Comparison of ENCODE assay signal across 25 cellular contexts in the genomic region with DNA sequence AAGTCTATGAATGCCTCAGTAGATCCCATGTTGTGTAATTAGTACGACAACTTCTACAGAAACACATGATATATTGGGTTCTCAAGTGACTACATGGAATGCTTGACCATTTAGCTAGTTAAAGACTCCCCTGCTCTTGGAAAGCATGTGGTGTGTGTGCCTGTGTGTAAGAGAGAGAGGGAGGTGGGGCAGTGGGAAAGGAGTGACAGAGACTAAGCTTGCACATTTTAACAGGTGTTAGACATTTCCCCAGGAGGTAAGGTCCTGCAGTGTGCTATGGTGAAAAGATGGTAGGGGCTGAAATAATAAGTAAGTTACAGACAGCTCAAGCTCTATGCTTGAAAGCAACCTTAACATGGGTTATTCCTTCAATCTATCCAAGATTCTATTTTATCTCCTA.
DNase-seq lines count a peak whose midpoint lies in the region; ATAC-seq, FAIRE-seq and TF ChIP-seq lines count a peak whose summit lies in the region.
"Had no signal": no experiment of that assay in that cellular context is flagged by ENCODE, and none has a peak within 500 bp of the region (broad histone marks: within the 10 kb centered on the region; RNA-seq: fewer than 3 reads in every experiment).

No MANE protein-coding gene starts in this region.

- no peak overlapping the region for H3K27ac Mint-ChIP-seq in activated CD4-positive, alpha-beta T cell treated with anti-CD3 and anti-CD28 coated beads, Interleukin-2, amount 10 ng/mL, durations not matched to agents 24 days and 14 days
- no peak overlapping the region for H3K27ac Mint-ChIP-seq in activated naive CD4-positive, alpha-beta T cell treated with anti-CD3 and anti-CD28 coated beads for 36 hours
- H3K27ac Mint-ChIP-seq: B cell; CD4-positive, alpha-beta T cell; CD8-positive, alpha-beta T cell had no signal

- no peak overlapping the region for H3K18ac ChIP-seq in mesendoderm (ENCODE audit: low read length)

- no peaks in the 10 kb centered on the region for H3K36me3 Mint-ChIP-seq in activated CD4-positive, alpha-beta T cell treated with anti-CD3 and anti-CD28 coated beads, Interleukin-2, amount 10 ng/mL, durations not matched to agents 24 days and 14 days (ENCODE audit: low read depth)
- no peaks in the 10 kb centered on the region for H3K36me3 Mint-ChIP-seq in activated T-cell treated with anti-CD3 and anti-CD28 coated beads, Interleukin-2, amount 50 U/mL, for 4 hours (ENCODE audit: insufficient read depth)
- no peaks in the 10 kb centered on the region for H3K36me3 Mint-ChIP-seq in activated naive CD4-positive, alpha-beta T cell treated with anti-CD3 and anti-CD28 coated beads for 36 hours (ENCODE audit: low read depth)
- H3K36me3 Mint-ChIP-seq: CD8-positive, alpha-beta T cell had no signal

- no peaks in the 10 kb centered on the region for H3K4me1 ChIP-seq in esophagus muscularis mucosa
- peaks cover 2% of the 10 kb centered on the region for H3K4me1 ChIP-seq in mesendoderm (ENCODE audit: control insufficient read depth, low read depth, low read length)
- H3K4me1 ChIP-seq: A549; BLaER1 treated with 17β-estradiol and CSF1 and Interleukin-3, amounts not matched to agents 10 nM and 100 nM; Caco-2 had no signal

- no peak overlapping the region for H3K23ac ChIP-seq in mesendoderm (ENCODE audit: low read length)

- ATAC-seq in activated T-cell treated with anti-CD3 and anti-CD28 coated beads, Interleukin-2, amount 50 U/mL, for 4 hours = no peak
- ATAC-seq: A549; CD8-positive, alpha-beta T cell; GM12878 had no signal

- H3K56ac ChIP-seq in mesendoderm (ENCODE audit: low read length) = no peak overlapping the region

- H3K9me3 Mint-ChIP-seq in activated CD4-positive, alpha-beta T cell treated with anti-CD3 and anti-CD28 coated beads, Interleukin-2, amount 10 ng/mL, durations not matched to agents 24 days and 14 days = peaks cover 5% of the 10 kb centered on the region
- no peaks in the 10 kb centered on the region for H3K9me3 Mint-ChIP-seq in activated T-cell treated with anti-CD3 and anti-CD28 coated beads, Interleukin-2, amount 50 U/mL, for 4 hours
- H3K9me3 Mint-ChIP-seq in activated naive CD4-positive, alpha-beta T cell treated with anti-CD3 and anti-CD28 coated beads for 36 hours = peaks cover 2% of the 10 kb centered on the region
- H3K9me3 Mint-ChIP-seq: CD4-positive, alpha-beta T cell; CD8-positive, alpha-beta T cell had no signal

- H3K36me3 ChIP-seq in esophagus muscularis mucosa (no peaks in the 10 kb centered on the region), mesendoderm (ENCODE audit: control insufficient read depth, insufficient read depth, low read length) (no peaks in the 10 kb centered on the region)
- H3K36me3 ChIP-seq: BLaER1 treated with 17β-estradiol and CSF1 and Interleukin-3, amounts not matched to agents 10 nM and 100 nM had no signal

- H3K4me3 Mint-ChIP-seq in activated CD4-positive, alpha-beta T cell treated with anti-CD3 and anti-CD28 coated beads, Interleukin-2, amount 10 ng/mL, durations not matched to agents 24 days and 14 days = no peak overlapping the region
- H3K4me3 Mint-ChIP-seq in activated T-cell treated with anti-CD3 and anti-CD28 coated beads, Interleukin-2, amount 50 U/mL, for 4 hours = no peak overlapping the region
- no peak overlapping the region for H3K4me3 Mint-ChIP-seq in activated naive CD4-positive, alpha-beta T cell treated with anti-CD3 and anti-CD28 coated beads for 36 hours
- H3K4me3 Mint-ChIP-seq: B cell; CD4-positive, alpha-beta T cell; CD8-positive, alpha-beta T cell had no signal

- H3K4me1 Mint-ChIP-seq in activated CD4-positive, alpha-beta T cell treated with anti-CD3 and anti-CD28 coated beads, Interleukin-2, amount 10 ng/mL, durations not matched to agents 24 days and 14 days = no peaks in the 10 kb centered on the region
- H3K4me1 Mint-ChIP-seq in activated T-cell treated with anti-CD3 and anti-CD28 coated beads, Interleukin-2, amount 50 U/mL, for 4 hours (ENCODE audit: low read depth) = no peaks in the 10 kb centered on the region
- no peaks in the 10 kb centered on the region for H3K4me1 Mint-ChIP-seq in activated naive CD4-positive, alpha-beta T cell treated with anti-CD3 and anti-CD28 coated beads for 36 hours (ENCODE audit: low read depth)
- H3K4me1 Mint-ChIP-seq: B cell had no signal

- no peak overlapping the region for H2BK5ac ChIP-seq in mesendoderm (ENCODE audit: low read length)

- no peak for TF ChIP-seq POLR2A in esophagus muscularis mucosa (IDR thresholded peaks at IDR 0.05; ENCODE audit: low read depth)

- no peak overlapping the region for H3K4me2 ChIP-seq in mesendoderm (ENCODE audit: low read length)
- H3K4me2 ChIP-seq: A549; BLaER1 treated with 17β-estradiol and CSF1 and Interleukin-3, amounts not matched to agents 10 nM and 100 nM had no signal

- CTCF ChIA-PET in activated naive CD4-positive, alpha-beta T cell treated with anti-CD3 and anti-CD28 coated beads for 36 hours (lab: Charles Lee) = no interaction called here

- H3K9ac ChIP-seq in mesendoderm (ENCODE audit: low read length) = no peak overlapping the region
- H3K9ac ChIP-seq: BLaER1 treated with 17β-estradiol and CSF1 and Interleukin-3, amounts not matched to agents 10 nM and 100 nM had no signal

- no peaks in the 10 kb centered on the region for H3K79me1 ChIP-seq in mesendoderm (ENCODE audit: low read length)

- peak; percentile 30 for FAIRE-seq in urothelium cell line (lab: Jason Lieb, UNC)
- FAIRE-seq: A549, D721Med, GM12878, GM12892, GM18507 had no signal

- H3K9me3 ChIP-seq in esophagus muscularis mucosa = no peaks in the 10 kb centered on the region
- H3K9me3 ChIP-seq: A549, Caco-2 had no signal

- no peak overlapping the region for H2AK5ac ChIP-seq in mesendoderm (ENCODE audit: low read length)

- TF ChIP-seq EP300 in esophagus muscularis mucosa (IDR thresholded peaks at IDR 0.05) = no peak

- H4K8ac ChIP-seq in mesendoderm (ENCODE audit: low read depth, low read length) = no peak overlapping the region

- no peaks in the 10 kb centered on the region for H3K27me3 Mint-ChIP-seq in activated CD4-positive, alpha-beta T cell treated with anti-CD3 and anti-CD28 coated beads, Interleukin-2, amount 10 ng/mL, durations not matched to agents 24 days and 14 days
- peaks cover 2% of the 10 kb centered on the region for H3K27me3 Mint-ChIP-seq in activated T-cell treated with anti-CD3 and anti-CD28 coated beads, Interleukin-2, amount 50 U/mL, for 4 hours (ENCODE audit: low read depth)
- no peaks in the 10 kb centered on the region for H3K27me3 Mint-ChIP-seq in activated naive CD4-positive, alpha-beta T cell treated with anti-CD3 and anti-CD28 coated beads for 36 hours (ENCODE audit: low read depth)
- H3K27me3 Mint-ChIP-seq: B cell; CD4-positive, alpha-beta T cell had no signal

- H3K27me3 ChIP-seq in esophagus muscularis mucosa (no peaks in the 10 kb centered on the region), mesendoderm (ENCODE audit: insufficient read depth, low read length, poor library complexity) (no peaks in the 10 kb centered on the region)
- H3K27me3 ChIP-seq: BLaER1 treated with 17β-estradiol and CSF1 and Interleukin-3, amounts not matched to agents 10 nM and 100 nM had no signal

- TF ChIP-seq CTCF in esophagus muscularis mucosa (IDR thresholded peaks at IDR 0.05) = no peak

- no peak overlapping the region for H4K5ac ChIP-seq in mesendoderm (ENCODE audit: low read length)

- no peak overlapping the region for H2BK15ac ChIP-seq in mesendoderm (replicated peaks; ENCODE audit: low read depth)

- H3K27ac ChIP-seq in esophagus muscularis mucosa (replicated peaks in 1 of 4) (no peak overlapping the region), mesendoderm (ENCODE audit: low read depth, low read length) (peak overlapping the region; percentile 45)
- H3K27ac ChIP-seq: 22Rv1; A549; BLaER1 treated with 17β-estradiol and CSF1 and Interleukin-3, amounts not matched to agents 10 nM and 100 nM; C4-2B had no signal

- H2BK120ac ChIP-seq in mesendoderm (ENCODE audit: low read depth, low read length) = no peak overlapping the region

- peak; percentile 20 for DNase-seq in activated CD4-positive, alpha-beta T cell treated with anti-CD3 and anti-CD28 coated beads, Interleukin-2, amount 10 ng/mL, durations not matched to agents 24 days and 14 days
- DNase-seq in activated CD4-positive, alpha-beta T cell treated with anti-CD3 and anti-CD28 coated beads for 48 hours = no peak
- DNase-seq in esophagus muscularis mucosa (ENCODE audit: extremely low spot score) (peak; percentile 45), mesendoderm (peak; percentile 71), urothelium cell line (ENCODE audit: low spot score) (no peak), NCI-H2029 treated with DMSO at 0.1 percent for 48 hours (lab: John Stamatoyannopoulos, UW) (no peak)
- DNase-seq in activated T-cell treated with anti-CD3 and anti-CD28 coated beads, Interleukin-2, amount 50 U/mL, for 4 hours = no peak
- no peak for DNase-seq in activated naive CD4-positive, alpha-beta T cell treated with anti-CD3 and anti-CD28 coated beads for 36 hours
- DNase-seq: AML-193; Caco-2; Calu3; CD4-positive, alpha-beta T cell; CD8-positive, alpha-beta T cell; DND-41; EL; GDM1 had no signal

- intact Hi-C loops in activated CD4-positive, alpha-beta T cell treated with anti-CD3 and anti-CD28 coated beads, Interleukin-2, amount 10 ng/mL, durations not matched to agents 24 days and 14 days (cut with micrococcal nuclease) = no loop called here
- intact Hi-C loops in esophagus muscularis mucosa (cut with DNase I) = no loop called here
- intact Hi-C loops in activated naive CD4-positive, alpha-beta T cell treated with anti-CD3 and anti-CD28 coated beads for 36 hours (cut with micrococcal nuclease) = no loop called here

- no peak overlapping the region for H3K4me3 ChIP-seq in esophagus muscularis mucosa
- H3K4me3 ChIP-seq in mesendoderm (ENCODE audit: low read length) = no peak overlapping the region
- H3K4me3 ChIP-seq: A549; BLaER1 treated with 17β-estradiol and CSF1 and Interleukin-3, amounts not matched to agents 10 nM and 100 nM; GM12878 had no signal

- H3K79me2 ChIP-seq in mesendoderm (ENCODE audit: control insufficient read depth, insufficient read depth, low read length) = no peaks in the 10 kb centered on the region

- no peak overlapping the region for H3K4ac ChIP-seq in mesendoderm (ENCODE audit: low read depth, low read length)

- WGBS in esophagus muscularis mucosa = 74% methylated on average over 1 of the region's 1 CpG
- WGBS in mesendoderm (ENCODE audit: extremely low coverage, insufficient coverage, low lambda C conversion rate) = no CpG with 5 or more reads among the region's 1 CpG

Comparison
In these comparisons a context has a peak if more than half of its experiments do, and no peak if none do; other contexts are left out.
1. DNase-seq: peak in activated CD4-positive, alpha-beta T cell treated with anti-CD3 and anti-CD28 coated beads, Interleukin-2, amount 10 ng/mL, durations not matched to agents 24 days and 14 days (single experiment), esophagus muscularis mucosa (single experiment) and mesendoderm (single experiment); none in activated CD4-positive, alpha-beta T cell treated with anti-CD3 and anti-CD28 coated beads for 48 hours (single experiment), urothelium cell line (single experiment), NCI-H2029 treated with DMSO at 0.1 percent for 48 hours (single experiment), activated T-cell treated with anti-CD3 and anti-CD28 coated beads, Interleukin-2, amount 50 U/mL, for 4 hours (single experiment) and activated naive CD4-positive, alpha-beta T cell treated with anti-CD3 and anti-CD28 coated beads for 36 hours (single experiment).